Comparison of ENCODE assay signal across 8 cellular contexts in genomic region chr14:77043177-77043983, GRCh38. TPM values are rescaled to one million over a fixed set of nuclear protein-coding genes. Genes with fewer than 3 reads are reported as not detected.
A peak's percentile ranks its signal among the peaks of the same experiment; 100 is the strongest.
DNase-seq lines count a peak whose midpoint lies in the region; ATAC-seq, FAIRE-seq and TF ChIP-seq lines count a peak whose summit lies in the region.

No MANE protein-coding gene starts in this region.

- no peaks in the 10 kb centered on the region for H3K9me3 ChIP-seq in endothelial cell of umbilical vein (replicated peaks; ENCODE audit: control insufficient read depth, insufficient read depth, low read length)
- no peaks in the 10 kb centered on the region for H3K9me3 ChIP-seq in naive thymus-derived CD4-positive, alpha-beta T cell (ENCODE audit: control insufficient read depth in 2 of 3, low read length in 3 of 3)

- CTCF ChIA-PET in activated B cell treated with CpG ODN at 0.5 μM for 24 hours (lab: Charles Lee) (interaction anchor here (0.9 to 4.1 kb wide), 6 partner anchors 9 to 130 kb away, joined by 3 to 15 read pairs (median 3); no protein-coding TSS in a partner anchor), endothelial cell of umbilical vein (lab: Charles Lee) (interaction anchor here (1.3 to 8.8 kb wide), 8 partner anchors 9 to 168 kb away, joined by 6 to 58 read pairs (median 8); partner anchors contain the start of gene IRF2BPL)
- CTCF ChIA-PET in naive thymus-derived CD4-positive, alpha-beta T cell (lab: Charles Lee) = interaction anchor here (0.6 to 6.1 kb wide), 4 partner anchors 10 to 280 kb away, joined by 3 to 61 read pairs (median 8); partner anchors contain the start of gene IRF2BPL

- intact Hi-C loops in activated B cell treated with CpG ODN at 0.5 μM for 24 hours (cut with micrococcal nuclease) = loop anchor here (5.0 to 10.0 kb wide), 2 partner anchors 231 to 571 kb away; partner anchors contain the start of genes ANGEL1 and SPTLC2
- intact Hi-C loops in endothelial cell of umbilical vein (cut with micrococcal nuclease) = no loop called here
- intact Hi-C loops in naive thymus-derived CD4-positive, alpha-beta T cell (cut with micrococcal nuclease) = loop anchor here in 1 of 2 donors (5.0 kb wide), 2 partner anchors 279 to 414 kb away; partner anchors contain the start of genes AHSA1, GSTZ1, POMT2 and VIPAS39

- H3K27me3 Mint-ChIP-seq in activated B cell treated with CpG ODN at 0.5 μM for 24 hours = no peaks in the 10 kb centered on the region
- no peaks in the 10 kb centered on the region for H3K27me3 Mint-ChIP-seq in naive thymus-derived CD4-positive, alpha-beta T cell

- dilution Hi-C loops in endothelial cell of umbilical vein (cut with MboI; ENCODE audit: extremely low pct_ligation_motif_present, low sequenced_read_pairs) = no loop called here

- H3K9me3 Mint-ChIP-seq in activated B cell treated with CpG ODN at 0.5 μM for 24 hours = no peaks in the 10 kb centered on the region
- H3K9me3 Mint-ChIP-seq in naive thymus-derived CD4-positive, alpha-beta T cell = peaks cover 0 to 3% (median 0%) of the 10 kb centered on the region in 11 donors

- H3K4me3 ChIP-seq in HL-60 (replicated peaks; ENCODE audit: insufficient read depth, low read length) = no peak overlapping the region
- no peak overlapping the region for H3K4me3 ChIP-seq in endothelial cell of umbilical vein (replicated peaks in 1 of 3; ENCODE audit: insufficient read depth in 1 of 3, low read depth in 1 of 3, low read length in 3 of 3)
- H3K4me3 ChIP-seq in naive thymus-derived CD4-positive, alpha-beta T cell (ENCODE audit: low read length) = no peak overlapping the region

- H3K79me2 ChIP-seq in endothelial cell of umbilical vein (ENCODE audit: control insufficient read depth, insufficient read depth, low read length) = no peaks in the 10 kb centered on the region

- TF ChIP-seq POLR2A in endothelial cell of umbilical vein (IDR thresholded peaks at IDR 0.05; ENCODE audit: low read depth, low read length) = no peak

- H3K27me3 ChIP-seq in HL-60 (ENCODE audit: insufficient read depth, poor library complexity, severe bottlenecking) (no peaks in the 10 kb centered on the region), endothelial cell of umbilical vein (ENCODE audit: control insufficient read depth in 2 of 2, insufficient read depth in 2 of 2, low read length in 2 of 2) (no peaks in the 10 kb centered on the region)
- H3K27me3 ChIP-seq in naive thymus-derived CD4-positive, alpha-beta T cell (ENCODE audit: control insufficient read depth in 2 of 2, insufficient read depth in 2 of 2, low read length in 2 of 2) = no peaks in the 10 kb centered on the region

- peak overlapping the region; percentile 16 for H3K4me2 ChIP-seq in endothelial cell of umbilical vein (ENCODE audit: insufficient read depth, low read length)

- FAIRE-seq in endothelial cell of umbilical vein (lab: Jason Lieb, UNC) (peak; percentile 49), urothelium cell line (lab: Jason Lieb, UNC) (no peak)

- H3K4me1 Mint-ChIP-seq in activated B cell treated with CpG ODN at 0.5 μM for 24 hours = peaks cover 59% of the 10 kb centered on the region
- H3K4me1 Mint-ChIP-seq in naive thymus-derived CD4-positive, alpha-beta T cell = peaks cover 39 to 85% (median 79%) of the 10 kb centered on the region in 7 donors

- no peaks in the 10 kb centered on the region for H3K9me1 ChIP-seq in endothelial cell of umbilical vein (replicated peaks; ENCODE audit: control insufficient read depth, extremely low read depth, insufficient read depth, low read length)

- no TSS peak for BruUV-seq in endothelial cell of umbilical vein (replicated peaks; lab: Mats Ljungman, UMichigan)

- no peaks in the 10 kb centered on the region for H3K36me3 ChIP-seq in endothelial cell of umbilical vein (ENCODE audit: control insufficient read depth in 2 of 2, extremely low read depth in 1 of 2, insufficient read depth in 2 of 2, low read length in 2 of 2)
- H3K36me3 ChIP-seq in naive thymus-derived CD4-positive, alpha-beta T cell (ENCODE audit: control insufficient read depth in 2 of 3, insufficient read depth in 3 of 3, low read length in 3 of 3) = no peaks in the 10 kb centered on the region

- H3K27ac ChIP-seq in HL-60 (replicated peaks) (peak overlapping the region; percentile 92), endothelial cell of umbilical vein (ENCODE audit: insufficient read depth, low read depth, low read length) (peak overlapping the region; percentile 93)
- H3K27ac ChIP-seq in naive thymus-derived CD4-positive, alpha-beta T cell (ENCODE audit: low read depth, low read length) = peak overlapping the region; percentile 33

- no peaks in the 10 kb centered on the region for H3K36me3 Mint-ChIP-seq in activated B cell treated with CpG ODN at 0.5 μM for 24 hours (ENCODE audit: low read depth)
- no peaks in the 10 kb centered on the region for H3K36me3 Mint-ChIP-seq in naive thymus-derived CD4-positive, alpha-beta T cell

- ATAC-seq in activated B cell treated with CpG ODN at 0.5 μM for 24 hours (ENCODE audit: low read depth) (no peak), HG02884 (IDR thresholded peaks at IDR 0.05; ENCODE audit: unreplicated experiment) (no peak)
- no peak for ATAC-seq in naive thymus-derived CD4-positive, alpha-beta T cell

- POLR2A ChIA-PET in activated B cell treated with CpG ODN at 0.5 μM for 24 hours (lab: Charles Lee) = interaction anchor here (0.6 to 5.5 kb wide), 6 partner anchors 10 to 127 kb away, joined by 3 to 140 read pairs (median 4); partner anchors contain the start of gene IRF2BPL
- POLR2A ChIA-PET in endothelial cell of umbilical vein (lab: Charles Lee) = no interaction called here
- POLR2A ChIA-PET in naive thymus-derived CD4-positive, alpha-beta T cell (lab: Charles Lee) = interaction anchor here (0.6 to 12.3 kb wide), 6 partner anchors 9 to 166 kb away, joined by 3 to 240 read pairs (median 28); partner anchors contain the start of gene IRF2BPL

- peak overlapping the region; percentile 64 for H2AFZ ChIP-seq in endothelial cell of umbilical vein (ENCODE audit: low read depth, low read length)

- TF ChIP-seq CTCF in HL-60 (IDR thresholded peaks at IDR 0.05; ENCODE audit: insufficient read depth, low read length) (no peak), activated B cell treated with CpG ODN at 0.5 μM for 24 hours (IDR thresholded peaks at IDR 0.05) (no peak), endothelial cell of umbilical vein (IDR thresholded peaks at IDR 0.05; ENCODE audit: extremely low read depth in 1 of 2, insufficient read depth in 1 of 2, low read depth in 1 of 2, low read length in 2 of 2) (no peak)

- peak overlapping the region; percentile 79 for H3K9ac ChIP-seq in endothelial cell of umbilical vein (replicated peaks; ENCODE audit: extremely low read depth, insufficient read depth, low read length)

- DNase-seq in AG08395 (ENCODE audit: low spot score) (peak; percentile 68), HL-60 (ENCODE audit: low read depth in 1 of 2, low spot score in 1 of 2) (peak in 1 of 2 experiments; percentile 59), activated B cell treated with CpG ODN at 0.5 μM for 24 hours (no peak), endothelial cell of umbilical vein (ENCODE audit: low read depth, low spot score) (peak; percentile 33), urothelium cell line (ENCODE audit: low spot score) (peak; percentile 64), LoVo (ENCODE audit: low spot score) (no peak)
- peak in 1 of 9 donors; percentile 59 for DNase-seq in naive thymus-derived CD4-positive, alpha-beta T cell

- H3K4me3 Mint-ChIP-seq in activated B cell treated with CpG ODN at 0.5 μM for 24 hours = peak overlapping the region; percentile 69
- peak overlapping the region; percentile 12 to 75 (median 58) for H3K4me3 Mint-ChIP-seq in naive thymus-derived CD4-positive, alpha-beta T cell

- H3K4me1 ChIP-seq in endothelial cell of umbilical vein (ENCODE audit: control insufficient read depth, extremely low read depth, insufficient read depth, low read length) = peaks cover 62% of the 10 kb centered on the region
- peaks cover 49 to 55% of the 10 kb centered on the region in 2 donors for H3K4me1 ChIP-seq in naive thymus-derived CD4-positive, alpha-beta T cell (ENCODE audit: control insufficient read depth in 2 of 2, insufficient read depth in 2 of 2, low read length in 2 of 2)

- H4K20me1 ChIP-seq in endothelial cell of umbilical vein (replicated peaks; ENCODE audit: control insufficient read depth, extremely low read depth, insufficient read depth, low read length) = no peaks in the 10 kb centered on the region

- peak overlapping the region; percentile 38 for H3K27ac Mint-ChIP-seq in activated B cell treated with CpG ODN at 0.5 μM for 24 hours
- peak overlapping the region; percentile 89 to 100 (median 99) for H3K27ac Mint-ChIP-seq in naive thymus-derived CD4-positive, alpha-beta T cell

TF ChIP-seq in endothelial cell of umbilical vein, 7 proteins besides CTCF, POLR2A, EP300 and RAD21 (continues in another document):
- TF ChIP-seq GATA2 (IDR thresholded peaks at IDR 0.05; ENCODE audit: insufficient read depth, insufficient read length, low read depth, low read length) (no peak), POLR2AphosphoS5 (IDR thresholded peaks at IDR 0.05; ENCODE audit: insufficient read depth, low read depth, low read length) (no peak)

RNA-seq across cellular contexts. Expression of gene IRF2BPL, which starts 14.9 kb away (rescaled TPM):
- total RNA-seq in activated B cell treated with CpG ODN at 0.5 μM for 24 hours = 14.0 and 14.5 TPM in 2 replicates
- total RNA-seq in endothelial cell of umbilical vein = 23.1 and 23.3 TPM in 2 replicates
- polyA plus RNA-seq in endothelial cell of umbilical vein = 9.3 and 11.8 TPM in 2 replicates
- polyA plus RNA-seq in endothelial cell of umbilical vein (2011; cell fraction: cytosol; rRNA removed) = 5.0 and 8.9 TPM in 2 replicates
- 8.3 and 11.8 TPM in 2 replicates for polyA plus RNA-seq in endothelial cell of umbilical vein (2011; cell fraction: nucleus; rRNA removed)
- polyA plus RNA-seq in endothelial cell of umbilical vein (2012) = 9.8 and 13.7 TPM in 2 replicates
- 6.5 and 8.8 TPM in 2 replicates for polyA minus RNA-seq in endothelial cell of umbilical vein
- polyA minus RNA-seq in endothelial cell of umbilical vein (2011; cell fraction: cytosol; rRNA and poly(A)+ RNA removed) = 14.1 TPM
- 4.9 and 14.9 TPM in 2 replicates for polyA minus RNA-seq in endothelial cell of umbilical vein (2011; cell fraction: nucleus; rRNA and poly(A)+ RNA removed)
- total RNA-seq in naive thymus-derived CD4-positive, alpha-beta T cell = 10 to 100 TPM; 30.2 to 45.2 (median 34.6) TPM
- polyA plus RNA-seq in naive thymus-derived CD4-positive, alpha-beta T cell = 1 to 10 TPM; 3.5 to 3.8 TPM

RNA-seq across cellular contexts. Expression of gene CIPC, which starts 54.7 kb away (rescaled TPM):
- 26.6 and 28.5 TPM in 2 replicates for total RNA-seq in activated B cell treated with CpG ODN at 0.5 μM for 24 hours
- 17.4 and 17.7 TPM in 2 replicates for total RNA-seq in endothelial cell of umbilical vein
- polyA plus RNA-seq in endothelial cell of umbilical vein = 7.6 and 8.8 TPM in 2 replicates
- polyA plus RNA-seq in endothelial cell of umbilical vein (2011; cell fraction: cytosol; rRNA removed) = 9.0 and 9.6 TPM in 2 replicates
- 7.7 and 8.8 TPM in 2 replicates for polyA plus RNA-seq in endothelial cell of umbilical vein (2011; cell fraction: nucleus; rRNA removed)
- 8.7 and 10.6 TPM in 2 replicates for polyA plus RNA-seq in endothelial cell of umbilical vein (2012)
- polyA minus RNA-seq in endothelial cell of umbilical vein = 16.4 and 17.6 TPM in 2 replicates
- 8.1 TPM for polyA minus RNA-seq in endothelial cell of umbilical vein (2011; cell fraction: cytosol; rRNA and poly(A)+ RNA removed)
- 6.1 and 9.5 TPM in 2 replicates for polyA minus RNA-seq in endothelial cell of umbilical vein (2011; cell fraction: nucleus; rRNA and poly(A)+ RNA removed)
- total RNA-seq in naive thymus-derived CD4-positive, alpha-beta T cell = 10 to 100 TPM in 4 of 5 experiments, 1 to 10 TPM in 1; 5.5 to 14.2 (median 12.9) TPM
- 1 to 10 TPM; 4.3 to 8.4 TPM for polyA plus RNA-seq in naive thymus-derived CD4-positive, alpha-beta T cell

Comparison
In these comparisons a context has a peak if more than half of its experiments do, and no peak if none do; other contexts are left out.
1. DNase-seq: peak in AG08395 (single experiment), endothelial cell of umbilical vein (single experiment) and urothelium cell line (single experiment); none in activated B cell treated with CpG ODN at 0.5 μM for 24 hours (single experiment) and LoVo (single experiment).
2. H3K27ac ChIP-seq: peak in every context shown above with its lines; median percentile 93 in endothelial cell of umbilical vein; 92 in HL-60; 33 in naive thymus-derived CD4-positive, alpha-beta T cell.